15 cellular contexts compared by ENCODE assay signal in genomic region chr17:62671553-62671952, GRCh38. TPM values are rescaled to one million over a fixed set of nuclear protein-coding genes. Genes with fewer than 3 reads are reported as not detected.
A peak's percentile ranks its signal among the peaks of the same experiment; 100 is the strongest.
DNase-seq lines count a peak whose midpoint lies in the region; ATAC-seq, FAIRE-seq and TF ChIP-seq lines count a peak whose summit lies in the region.
"Had no signal": no experiment of that assay in that cellular context is flagged by ENCODE, and none has a peak within 500 bp of the region (broad histone marks: within the 10 kb centered on the region; RNA-seq: fewer than 3 reads in every experiment).

No MANE protein-coding gene starts in this region.

- CTCF ChIA-PET in HEK293 (lab: Yijun Ruan, JAX): interaction anchor here (0.6 to 2.8 kb wide), 8 partner anchors 11 to 779 kb away, joined by 3 to 15 read pairs (median 3); no protein-coding TSS in a partner anchor
- CTCF ChIA-PET in MCF 10A (lab: Yijun Ruan, JAX): interaction anchor here (0.6 to 4.2 kb wide), 33 partner anchors 10 to 941 kb away, joined by 3 to 63 read pairs (median 3); no protein-coding TSS in a partner anchor
- CTCF ChIA-PET in activated CD8-positive, alpha-beta T cell treated with anti-CD3 and anti-CD28 coated beads for 36 hours (lab: Charles Lee): interaction anchor here (0.5 to 4.2 kb wide), 5 partner anchors 14 to 735 kb away, joined by 3 to 27 read pairs (median 3); no protein-coding TSS in a partner anchor

- no peaks in the 10 kb centered on the region for H3K9me3 Mint-ChIP-seq in MCF 10A (ENCODE audit: unreplicated experiment)
- H3K9me3 Mint-ChIP-seq in activated CD8-positive, alpha-beta T cell treated with anti-CD3 and anti-CD28 coated beads for 36 hours: no peaks in the 10 kb centered on the region
- H3K9me3 Mint-ChIP-seq: activated T-cell treated with anti-CD3 and anti-CD28 coated beads, Interleukin-2, amount 50 U/mL, for 72 hours; natural killer cell treated with Interleukin-12 subunit alpha and Interleukin-12 subunit beta and Interleukin-15 and Interleukin-18, amount 100 ng/mL, for 72 hours had no signal

- H3K9me3 ChIP-seq in HEK293 (ENCODE audit: control insufficient read depth, insufficient read depth, low read depth, low read length): no peaks in the 10 kb centered on the region
- no peaks in the 10 kb centered on the region for H3K9me3 ChIP-seq in pancreas
- H3K9me3 ChIP-seq: Caco-2, spleen had no signal

- H3K27ac Mint-ChIP-seq in MCF 10A (ENCODE audit: low read depth, unreplicated experiment): peak overlapping the region; percentile 89
- H3K27ac Mint-ChIP-seq in activated CD8-positive, alpha-beta T cell treated with anti-CD3 and anti-CD28 coated beads for 36 hours: no peak overlapping the region
- H3K27ac Mint-ChIP-seq: activated T-cell treated with anti-CD3 and anti-CD28 coated beads, Interleukin-2, amount 50 U/mL, for 72 hours; natural killer cell treated with Interleukin-12 subunit alpha and Interleukin-12 subunit beta and Interleukin-15 and Interleukin-18, amount 100 ng/mL, for 72 hours had no signal

- peaks cover 6% of the 10 kb centered on the region for H3K36me3 Mint-ChIP-seq in MCF 10A (ENCODE audit: insufficient read depth, unreplicated experiment)
- no peaks in the 10 kb centered on the region for H3K36me3 Mint-ChIP-seq in activated CD8-positive, alpha-beta T cell treated with anti-CD3 and anti-CD28 coated beads for 36 hours (ENCODE audit: low read depth)
- H3K36me3 Mint-ChIP-seq: immature natural killer cell; natural killer cell treated with Interleukin-12 subunit alpha and Interleukin-12 subunit beta and Interleukin-15 and Interleukin-18, amount 100 ng/mL, for 72 hours had no signal

- 50 to 59% methylated on average over 13 to 14 of the region's 14 CpGs for WGBS in pancreas, 2 donors

- no TSS peak for BruUV-seq in MCF 10A (replicated peaks; lab: Mats Ljungman, UMichigan)

- peak in 3 of 4 donors; percentile 21 to 33 (median 28) for ATAC-seq in pancreas
- ATAC-seq in GM21390 (IDR thresholded peaks at IDR 0.05; ENCODE audit: unreplicated experiment): no peak
- no peak for ATAC-seq in stimulated activated naive CD8-positive, alpha-beta T cell treated with anti-CD3 and anti-CD28 coated beads, Interleukin-15, Interleukin-2, amounts not matched to agents 100 U/mL and 50 U/mL, for 24 hours
- ATAC-seq in activated CD8-positive, alpha-beta T cell treated with anti-CD3 and anti-CD28 coated beads for 36 hours: no peak

- POLR2A ChIA-PET in HEK293 (lab: Yijun Ruan, JAX): interaction anchor here (1.2 kb wide), 1 partner anchor 17 kb away, joined by 3 read pairs; no protein-coding TSS in a partner anchor
- POLR2A ChIA-PET in MCF 10A (lab: Yijun Ruan, JAX): interaction anchor here (0.6 to 1.9 kb wide), 7 partner anchors 9 to 752 kb away, joined by 3 to 11 read pairs (median 4); partner anchors contain the start of gene TANC2
- POLR2A ChIA-PET in activated CD8-positive, alpha-beta T cell treated with anti-CD3 and anti-CD28 coated beads for 36 hours (lab: Charles Lee): no interaction called here

- H3K27me3 ChIP-seq in pancreas: no peaks in the 10 kb centered on the region
- H3K27me3 ChIP-seq: cardiac muscle cell had no signal

- H3K4me1 ChIP-seq in HEK293 (ENCODE audit: control insufficient read depth, insufficient read depth, low read length) (no peaks in the 10 kb centered on the region), pancreas (no peaks in the 10 kb centered on the region)
- H3K4me1 ChIP-seq: Caco-2, spleen had no signal

- FAIRE-seq in pancreas (lab: Jason Lieb, UNC): no peak

- no peak overlapping the region for H3K4me3 ChIP-seq in HEK293 (ENCODE audit: low read depth, low read length)
- no peak overlapping the region for H3K4me3 ChIP-seq in pancreas
- H3K4me3 ChIP-seq: cardiac muscle cell, PC-9, spleen had no signal

- H3K27me3 Mint-ChIP-seq in MCF 10A (ENCODE audit: insufficient read depth, unreplicated experiment): no peaks in the 10 kb centered on the region
- no peaks in the 10 kb centered on the region for H3K27me3 Mint-ChIP-seq in activated CD8-positive, alpha-beta T cell treated with anti-CD3 and anti-CD28 coated beads for 36 hours

- peaks cover 28% of the 10 kb centered on the region for H3K4me1 Mint-ChIP-seq in MCF 10A (ENCODE audit: insufficient read depth, unreplicated experiment)
- H3K4me1 Mint-ChIP-seq in activated CD8-positive, alpha-beta T cell treated with anti-CD3 and anti-CD28 coated beads for 36 hours (ENCODE audit: low read depth): peaks cover 9% of the 10 kb centered on the region
- H3K4me1 Mint-ChIP-seq: immature natural killer cell had no signal

- peaks cover 4 to 66% of the 10 kb centered on the region in 2 experiments; a peak in 2 of 3 replicates for H3K36me3 ChIP-seq in HEK293 (ENCODE audit: control insufficient read depth in 2 of 2, insufficient read depth in 1 of 2, low read length in 2 of 2)
- H3K36me3 ChIP-seq in pancreas: no peaks in the 10 kb centered on the region

- peak overlapping the region; percentile 63 for H3K4me3 Mint-ChIP-seq in MCF 10A (ENCODE audit: unreplicated experiment)
- H3K4me3 Mint-ChIP-seq in activated CD8-positive, alpha-beta T cell treated with anti-CD3 and anti-CD28 coated beads for 36 hours: no peak overlapping the region
- H3K4me3 Mint-ChIP-seq: activated T-cell treated with anti-CD3 and anti-CD28 coated beads, Interleukin-2, amount 50 U/mL, for 72 hours; immature natural killer cell; natural killer cell treated with Interleukin-12 subunit alpha and Interleukin-12 subunit beta and Interleukin-15 and Interleukin-18, amount 100 ng/mL, for 72 hours had no signal

- no peak overlapping the region for H3K27ac ChIP-seq in HEK293 (ENCODE audit: extremely low read depth, low read depth, low read length)
- no peak overlapping the region for H3K27ac ChIP-seq in pancreas
- H3K27ac ChIP-seq: cardiac muscle cell, PC-9, spleen had no signal

- peak; percentile 73 for DNase-seq in NCI-H2227 (lab: John Stamatoyannopoulos, UW; ENCODE audit: unreplicated experiment)
- peak; percentile 85 for DNase-seq in MCF 10A (ENCODE audit: unreplicated experiment)
- peak in 2 of 6 donors; percentile 71 to 78 for DNase-seq in pancreas
- no peak for DNase-seq in stimulated activated naive CD8-positive, alpha-beta T cell treated with anti-CD3 and anti-CD28 coated beads, Interleukin-15, Interleukin-2, amounts not matched to agents 100 U/mL and 50 U/mL, for 24 hours
- no peak for DNase-seq in activated CD8-positive, alpha-beta T cell treated with anti-CD3 and anti-CD28 coated beads for 36 hours
- DNase-seq in Ammon's horn (ENCODE audit: low spot score): no peak
- DNase-seq: spleen had no signal

- TF ChIP-seq CTCF in HEK293 (tag by site-specific recombination; IDR thresholded peaks at IDR 0.05) (no peak), MCF 10A (IDR thresholded peaks at IDR 0.05; ENCODE audit: unreplicated experiment) (no peak), pancreas (IDR thresholded peaks at IDR 0.05) (no peak)
- no peak for TF ChIP-seq CTCF in activated CD8-positive, alpha-beta T cell treated with anti-CD3 and anti-CD28 coated beads for 36 hours (IDR thresholded peaks at IDR 0.05)

- intact Hi-C loops in MCF 10A (cut with micrococcal nuclease) (loop anchor here (5.0 to 10.0 kb wide), 2 partner anchors 943 to 1166 kb away; no protein-coding TSS in a partner anchor), pancreas (cut with DNase I) (loop anchor here in 1 of 3 donors (10.0 kb wide), 1 partner anchor 733 kb away; no protein-coding TSS in a partner anchor)
- intact Hi-C loops in activated CD8-positive, alpha-beta T cell treated with anti-CD3 and anti-CD28 coated beads for 36 hours (cut with micrococcal nuclease): no loop called here

TF ChIP-seq in HEK293, 187 proteins besides CTCF, POLR2A, EP300 and RAD21:
- TF ChIP-seq EGR2 (tag by site-specific recombination; IDR thresholded peaks at IDR 0.05; ENCODE audit: low read depth): peak; percentile 50
- TF ChIP-seq ZSCAN16 (tag by site-specific recombination; IDR thresholded peaks at IDR 0.05): no peak
- TF ChIP-seq ZNF596 (tag by site-specific recombination; IDR thresholded peaks at IDR 0.05): no peak
- peak; percentile 79 for TF ChIP-seq KLF1 (tag by site-specific recombination; IDR thresholded peaks at IDR 0.05)
- TF ChIP-seq ZFHX2 (tag by site-specific recombination; conservative IDR thresholded peaks at IDR 0.05): peak; percentile 48

RNA-seq across cellular contexts. Expression of gene MRC2, which starts 44.1 kb away (rescaled TPM):
- total RNA-seq in MCF 10A (2022): 6.7 and 12.3 TPM in 2 replicates
- total RNA-seq in pancreas: 10 to 100 TPM in 2 of 6 donors, 1 to 10 TPM in 4; 1.6 to 25.4 (median 5.5) TPM
- polyA plus RNA-seq in pancreas: 1 to 10 TPM; 2.9 to 6.5 TPM
- total RNA-seq in activated CD8-positive, alpha-beta T cell treated with anti-CD3 and anti-CD28 coated beads for 36 hours: 1 to 10 TPM; 8.1 to 9.0 TPM
- polyA plus RNA-seq: immature natural killer cell had no signal

Comparison
In these comparisons a context has a peak if more than half of its experiments do, and no peak if none do; other contexts are left out.
1. DNase-seq: peak in NCI-H2227 (single experiment) and MCF 10A (single experiment); none in stimulated activated naive CD8-positive, alpha-beta T cell treated with anti-CD3 and anti-CD28 coated beads, Interleukin-15, Interleukin-2, amounts not matched to agents 100 U/mL and 50 U/mL, for 24 hours (single experiment), activated CD8-positive, alpha-beta T cell treated with anti-CD3 and anti-CD28 coated beads for 36 hours (single experiment) and Ammon's horn (single experiment).
2. ATAC-seq: peak in pancreas (3 of 4); none in GM21390 (single experiment), stimulated activated naive CD8-positive, alpha-beta T cell treated with anti-CD3 and anti-CD28 coated beads, Interleukin-15, Interleukin-2, amounts not matched to agents 100 U/mL and 50 U/mL, for 24 hours (single experiment) and activated CD8-positive, alpha-beta T cell treated with anti-CD3 and anti-CD28 coated beads for 36 hours (single experiment).